In the genomic region with DNA sequence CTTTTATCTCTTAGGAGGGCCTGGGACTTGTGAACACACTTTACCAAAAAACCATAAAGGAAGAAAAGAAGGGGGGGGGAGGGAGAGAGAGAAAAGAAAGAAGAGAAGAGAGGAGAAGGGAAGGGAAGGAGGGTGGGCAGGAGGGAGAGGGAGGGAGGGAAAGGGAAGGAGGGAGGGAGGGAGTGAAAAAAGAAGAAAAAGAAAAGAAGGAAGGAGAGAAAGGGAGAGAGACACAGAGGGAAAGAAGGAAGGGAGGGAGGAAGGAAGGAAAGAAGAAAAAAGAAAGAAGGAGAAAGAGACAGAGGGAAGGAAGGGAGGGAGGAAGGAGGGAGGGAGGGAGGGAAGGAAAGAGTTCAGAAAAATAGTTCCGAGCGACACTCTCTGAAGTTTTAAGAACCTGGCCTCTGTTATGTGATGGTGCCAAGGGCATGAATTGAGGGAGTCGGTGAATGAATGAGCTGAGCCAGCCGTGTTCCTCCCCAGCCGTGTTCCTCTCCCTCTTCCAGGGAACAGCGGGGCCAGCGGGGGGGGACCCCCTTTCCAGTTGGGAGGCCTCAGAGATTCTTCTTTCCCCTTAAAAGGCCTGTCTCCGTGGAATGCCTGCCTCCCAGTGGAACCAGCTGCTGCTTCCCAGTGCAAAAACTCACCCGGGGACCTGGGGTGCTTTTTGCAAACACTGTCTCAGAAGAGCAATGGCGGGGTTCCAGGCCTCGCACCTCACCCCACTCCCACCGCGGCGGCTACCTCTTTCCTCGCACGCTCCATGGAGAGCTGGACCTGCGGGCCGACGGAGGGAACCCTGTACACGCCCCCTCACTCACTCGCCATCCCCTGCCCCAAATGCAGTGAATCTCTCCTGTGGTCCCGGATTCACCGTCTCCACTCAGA, we compare ENCODE assay signal across 21 cellular contexts.
DNase-seq lines count a peak whose midpoint lies in the region; FAIRE-seq and TF ChIP-seq lines count a peak whose summit lies in the region.
"Had no signal": no experiment of that assay in that cellular context is flagged by ENCODE, and none has a peak within 500 bp of the region (broad histone marks: within the 10 kb centered on the region; RNA-seq: fewer than 3 reads in every experiment).

No MANE protein-coding gene starts in this region.

- intact Hi-C loops in kidney (cut with DNase I) = no loop called here
- intact Hi-C loops in prostate gland (cut with DNase I) = no loop called here

- H3K9me3 Mint-ChIP-seq in osteocyte (ENCODE audit: unreplicated experiment) = no peaks in the 10 kb centered on the region

- no peak overlapping the region for H3K4me3 Mint-ChIP-seq in osteocyte (ENCODE audit: unreplicated experiment)

- H3K4me1 ChIP-seq in kidney (ENCODE audit: control insufficient read depth in 1 of 2, insufficient read depth in 1 of 2, low read depth in 1 of 2, low read length in 2 of 2) (peaks cover 0 to 12% of the 10 kb centered on the region in 2 donors), prostate gland (replicated peaks) (no peaks in the 10 kb centered on the region)
- H3K4me1 ChIP-seq: A549 had no signal

- no peak for FAIRE-seq in GM12892 (lab: Jason Lieb, UNC)
- no peak for FAIRE-seq in kidney (lab: Jason Lieb, UNC)
- FAIRE-seq: A549, endothelial cell of umbilical vein, GM18507, pancreas had no signal

- no peaks in the 10 kb centered on the region for H3K27me3 Mint-ChIP-seq in osteocyte (ENCODE audit: unreplicated experiment)

- H3K4me3 ChIP-seq in kidney (ENCODE audit: low read length in 2 of 2) (no peak overlapping the region), prostate gland (no peak overlapping the region)
- H3K4me3 ChIP-seq: A549, ascending aorta, spleen, tibial artery had no signal

- H3K9ac ChIP-seq in kidney (ENCODE audit: low read length in 2 of 2) = no peak overlapping the region

- 49% methylated on average over 23 of the region's 23 CpGs for WGBS in prostate gland

- no peaks in the 10 kb centered on the region for H3K36me3 Mint-ChIP-seq in osteocyte (ENCODE audit: unreplicated experiment)

- H3K36me3 ChIP-seq in kidney (ENCODE audit: control insufficient read depth in 1 of 2, insufficient read depth in 2 of 2, low read length in 2 of 2) = no peaks in the 10 kb centered on the region
- H3K36me3 ChIP-seq in prostate gland = no peaks in the 10 kb centered on the region
- H3K36me3 ChIP-seq: ascending aorta, pancreas, spleen, tibial artery had no signal

- no peaks in the 10 kb centered on the region for H3K9me3 ChIP-seq in kidney (ENCODE audit: control insufficient read depth in 1 of 2, low read length in 2 of 2)
- no peaks in the 10 kb centered on the region for H3K9me3 ChIP-seq in prostate gland
- H3K9me3 ChIP-seq: A549, ascending aorta, pancreas, spleen, tibial artery had no signal

- peak; percentile 10 for DNase-seq in activated CD8-positive, alpha-beta memory T cell treated with anti-CD3 and anti-CD28 coated beads, Interleukin-2, amount 50 U/mL, for 4 hours
- DNase-seq in activated CD8-positive, alpha-beta memory T cell treated with anti-CD3 and anti-CD28 coated beads for 24 hours = no peak
- DNase-seq in GM12892 (ENCODE audit: insufficient read length) (peak; percentile 19), kidney (peak; percentile 70), prostate gland (ENCODE audit: low spot score) (no peak), osteocyte (ENCODE audit: extremely low spot score, unreplicated experiment) (no peak), NCI-H748 (lab: John Stamatoyannopoulos, UW; ENCODE audit: unreplicated experiment) (no peak), activated gamma-delta T cell treated with Interleukin-2 at 50 U/mL for 16 hours (no peak)
- DNase-seq: foreskin fibroblast, GOT3, Karpas-422, NCI-H1105 treated with DMSO at 0.1 percent for 48 hours, NCI-H2171 had no signal

- TF ChIP-seq CTCF in kidney (IDR thresholded peaks at IDR 0.05; ENCODE audit: borderline replicate concordance, extremely low read depth, insufficient read depth) (no peak), prostate gland (IDR thresholded peaks at IDR 0.05) (no peak), osteocyte (IDR thresholded peaks at IDR 0.05) (no peak)

- H3K27me3 ChIP-seq in prostate gland (replicated peaks; ENCODE audit: insufficient read depth) = no peaks in the 10 kb centered on the region
- H3K27me3 ChIP-seq: ascending aorta, pancreas had no signal

- H3K27ac Mint-ChIP-seq in osteocyte (ENCODE audit: unreplicated experiment) = no peak overlapping the region

- no peaks in the 10 kb centered on the region for H3K4me1 Mint-ChIP-seq in osteocyte (ENCODE audit: unreplicated experiment)

- no peak for TF ChIP-seq POLR2A in GM12892 (IDR thresholded peaks at IDR 0.05; ENCODE audit: low read depth, low read length)
- no peak for TF ChIP-seq POLR2A in prostate gland (IDR thresholded peaks at IDR 0.05)

- H3K27ac ChIP-seq in kidney (ENCODE audit: low read depth in 2 of 2, low read length in 2 of 2) = no peak overlapping the region
- peak overlapping the region; percentile 31 to 62 for H3K27ac ChIP-seq in prostate gland
- H3K27ac ChIP-seq: A549, ascending aorta, C4-2B, spleen, tibial artery had no signal

Comparison
In these comparisons a context has a peak if more than half of its experiments do, and no peak if none do; other contexts are left out.
1. DNase-seq: peak in activated CD8-positive, alpha-beta memory T cell treated with anti-CD3 and anti-CD28 coated beads, Interleukin-2, amount 50 U/mL, for 4 hours (single experiment), GM12892 (single experiment) and kidney (single experiment); none in activated CD8-positive, alpha-beta memory T cell treated with anti-CD3 and anti-CD28 coated beads for 24 hours (single experiment), prostate gland (single experiment), osteocyte (single experiment), NCI-H748 (single experiment) and activated gamma-delta T cell treated with Interleukin-2 at 50 U/mL for 16 hours (single experiment).
2. H3K27ac ChIP-seq: peak in prostate gland (2 of 2); none in kidney (0 of 2).